Comparison of ENCODE assay signal across 23 cellular contexts in the genomic region with DNA sequence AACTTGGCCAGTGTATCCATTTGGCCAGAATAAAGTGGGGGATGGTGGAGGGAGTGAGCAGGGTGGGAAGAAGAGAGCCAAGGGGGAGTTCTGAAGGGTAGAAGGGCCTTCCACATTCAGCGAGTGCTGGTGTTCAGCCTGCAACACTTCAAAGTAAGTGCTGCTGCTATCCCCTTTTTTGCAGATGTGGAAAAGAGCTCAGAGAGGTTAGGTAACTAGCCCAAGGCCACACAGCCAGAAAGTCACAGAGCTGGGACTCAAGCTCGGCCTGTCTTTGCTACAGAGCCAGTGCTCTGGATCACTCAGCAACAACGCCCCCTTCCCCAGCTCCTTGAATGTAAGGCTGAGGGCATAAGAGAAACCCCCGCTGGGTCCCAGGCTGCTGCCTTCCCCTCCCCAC. TPM values are rescaled to one million over a fixed set of nuclear protein-coding genes. Genes with fewer than 3 reads are reported as not detected.
"Had no signal": no experiment of that assay in that cellular context is flagged by ENCODE, and none has a peak within 500 bp of the region (broad histone marks: within the 10 kb centered on the region; RNA-seq: fewer than 3 reads in every experiment).

No MANE protein-coding gene starts in this region.

- H3K9me3 Mint-ChIP-seq: endodermal cell; natural killer cell treated with Interleukin-12 subunit alpha and Interleukin-12 subunit beta and Interleukin-15 and Interleukin-18, amount 100 ng/mL, for 72 hours; stimulated activated naive B cell treated with anti-CD40 and anti-IgM and Interleukin-4, amounts not matched to agents 10 μg/mL and 1 μg/mL and 100 μg/mL, for 72 hours had no signal

- H3K36me3 ChIP-seq: colonic mucosa, sigmoid colon, stomach, thoracic aorta, transverse colon had no signal

- H3K36me3 Mint-ChIP-seq: natural killer cell treated with Interleukin-12 subunit alpha and Interleukin-12 subunit beta and Interleukin-15 and Interleukin-18, amount 100 ng/mL, for 72 hours; stimulated activated naive B cell treated with anti-CD40 and anti-IgM and Interleukin-4, amounts not matched to agents 10 μg/mL and 1 μg/mL and 100 μg/mL, for 72 hours had no signal

- H3K27ac Mint-ChIP-seq: endodermal cell; natural killer cell treated with Interleukin-12 subunit alpha and Interleukin-12 subunit beta and Interleukin-15 and Interleukin-18, amount 100 ng/mL, for 72 hours; stimulated activated naive B cell treated with anti-CD40 and anti-IgM and Interleukin-4, amounts not matched to agents 10 μg/mL and 1 μg/mL and 100 μg/mL, for 72 hours had no signal

- DNase-seq: colonic mucosa; dermis blood vessel endothelial cell; effector CD4-positive, alpha-beta T cell; foreskin melanocyte; head of caudate nucleus; hippocampal formation; left colon; left ventricle myocardium superior; mesenchymal stem cell; midbrain; psoas muscle; sigmoid colon; stimulated activated CD4-positive, alpha-beta T cell treated with anti-CD3 and anti-CD28 coated beads, Interleukin-2, amount 100 ng/mL, for 24 hours; stimulated activated CD4-positive, alpha-beta T cell treated with anti-CD3 and anti-CD28 coated beads, Interleukin-4, amount 100 ng/mL, for 4 hours; stimulated activated naive B cell treated with anti-CD40 and anti-IgM and Interleukin-4, amounts not matched to agents 10 μg/mL and 1 μg/mL and 100 μg/mL, for 72 hours; stomach; substantia nigra; transverse colon had no signal

- H3K27me3 ChIP-seq: colonic mucosa, transverse colon had no signal

- H3K9me3 ChIP-seq: colonic mucosa, psoas muscle, sigmoid colon, stomach, thoracic aorta, transverse colon had no signal

- ATAC-seq: left colon; left ventricle myocardium superior; natural killer cell treated with Interleukin-12 subunit alpha and Interleukin-12 subunit beta and Interleukin-15 and Interleukin-18, amount 100 ng/mL, for 72 hours; psoas muscle; stimulated activated naive B cell treated with anti-CD40 and anti-IgM and Interleukin-4, amounts not matched to agents 10 μg/mL and 1 μg/mL and 100 μg/mL, for 72 hours had no signal

- H3K27ac ChIP-seq: colonic mucosa, psoas muscle, sigmoid colon, skin epidermis, stomach, thoracic aorta, transverse colon had no signal

- H3K4me3 ChIP-seq: colonic mucosa, lung, psoas muscle, sigmoid colon, skin epidermis, stomach, thoracic aorta, transverse colon had no signal

- H3K4me3 Mint-ChIP-seq: endodermal cell; natural killer cell treated with Interleukin-12 subunit alpha and Interleukin-12 subunit beta and Interleukin-15 and Interleukin-18, amount 100 ng/mL, for 72 hours; stimulated activated naive B cell treated with anti-CD40 and anti-IgM and Interleukin-4, amounts not matched to agents 10 μg/mL and 1 μg/mL and 100 μg/mL, for 72 hours had no signal

RNA-seq across cellular contexts. Expression of a gene that starts 5.2 kb away (rescaled TPM):
- total RNA-seq: natural killer cell treated with Interleukin-12 subunit alpha and Interleukin-12 subunit beta and Interleukin-15 and Interleukin-18, amount 100 ng/mL, for 72 hours had no signal

RNA-seq across cellular contexts. Expression of a gene that starts 28.6 kb away (rescaled TPM):
- total RNA-seq: sigmoid colon, stomach, transverse colon had no signal
